Comparison of ENCODE assay signal across 1 cellular context in genomic region chr19:29013325-29013724, GRCh38.
TF ChIP-seq lines count a peak whose summit lies in the region.

No MANE protein-coding gene starts in this region.

TF ChIP-seq in K562, 482 proteins besides CTCF, POLR2A, EP300 and RAD21 (continued from another document):
- TF ChIP-seq TSHZ1 (CRISPR knock-in tag; IDR thresholded peaks at IDR 0.05) (no peak), TAL1 (IDR thresholded peaks at IDR 0.05) (no peak), ZBTB8A (IDR thresholded peaks at IDR 0.05; ENCODE audit: partially characterized antibody) (no peak), ZNF282 (CRISPR knock-in tag; IDR thresholded peaks at IDR 0.05) (no peak), ETV5 (CRISPR knock-in tag; IDR thresholded peaks at IDR 0.05; ENCODE audit: low read depth) (no peak), TFAM (CRISPR knock-in tag; conservative IDR thresholded peaks at IDR 0.05) (no peak), ZNF384 (IDR thresholded peaks at IDR 0.05; ENCODE audit: low read depth, low read length) (no peak), IRF1 (CRISPR knock-in tag; IDR thresholded peaks at IDR 0.05; ENCODE audit: borderline replicate concordance) (no peak), ZFP36 (IDR thresholded peaks at IDR 0.05; ENCODE audit: low read depth, low read length, partially characterized antibody) (no peak)
